ENCODE assay signal across 9 cellular contexts in the genomic region with DNA sequence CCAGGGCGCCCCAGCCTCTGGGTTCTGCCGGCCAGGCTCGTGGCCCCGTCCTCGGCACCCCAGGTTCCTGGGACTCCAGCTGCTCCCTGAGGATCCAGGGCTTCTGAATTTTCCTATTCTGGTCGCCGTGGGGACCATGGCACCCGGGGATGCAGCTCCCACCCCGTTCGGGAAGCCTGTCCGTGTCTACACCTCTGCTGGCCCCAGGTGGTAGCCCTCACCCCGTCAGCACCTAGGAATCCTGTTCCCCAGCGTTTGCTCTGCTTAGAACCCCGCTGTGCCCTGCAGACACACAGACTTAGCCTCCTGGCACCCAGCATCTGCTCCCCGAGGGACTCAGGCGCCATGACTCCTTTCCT. TPM values are rescaled to one million over a fixed set of nuclear protein-coding genes. Genes with fewer than 3 reads are reported as not detected.
DNase-seq lines count a peak whose midpoint lies in the region; ATAC-seq and TF ChIP-seq lines count a peak whose summit lies in the region.
"Had no signal": no experiment of that assay in that cellular context is flagged by ENCODE, and none has a peak within 500 bp of the region (broad histone marks: within the 10 kb centered on the region; RNA-seq: fewer than 3 reads in every experiment).

No MANE protein-coding gene starts in this region.

- H3K4me1 ChIP-seq in hepatocyte (ENCODE audit: insufficient read depth), result peaks cover 11% of the 10 kb centered on the region
- no peaks in the 10 kb centered on the region for H3K4me1 ChIP-seq in foreskin keratinocyte

- H3K9me2 ChIP-seq in hepatocyte (replicated peaks; ENCODE audit: insufficient read depth), result no peaks in the 10 kb centered on the region

- no peaks in the 10 kb centered on the region for H3K9me3 Mint-ChIP-seq in activated CD8-positive, alpha-beta memory T cell treated with anti-CD3 and anti-CD28 coated beads, Interleukin-2, amount 10 ng/mL, durations not matched to agents 7 days and 5 days (ENCODE audit: low read depth)
- H3K9me3 Mint-ChIP-seq in stimulated activated naive CD8-positive, alpha-beta T cell treated with anti-CD3 and anti-CD28 coated beads, Interleukin-15, amount 100 ng/mL, for 72 hours, result no peaks in the 10 kb centered on the region

- no peaks in the 10 kb centered on the region for H4K20me1 ChIP-seq in hepatocyte (ENCODE audit: insufficient read depth, poor library complexity, severe bottlenecking)

- no peak for ATAC-seq in activated CD8-positive, alpha-beta memory T cell treated with anti-CD3 and anti-CD28 coated beads, Interleukin-2, amount 10 ng/mL, durations not matched to agents 7 days and 5 days
- ATAC-seq in T-helper 17 cell (no peak), foreskin keratinocyte (no peak)
- ATAC-seq in stimulated activated naive CD8-positive, alpha-beta T cell treated with anti-CD3 and anti-CD28 coated beads, Interleukin-15, amount 100 ng/mL, for 72 hours, result no peak

- H3K27ac ChIP-seq in hepatocyte, result no peak overlapping the region
- no peak overlapping the region for H3K27ac ChIP-seq in foreskin keratinocyte

- H3K4me3 ChIP-seq in hepatocyte, result no peak overlapping the region

- CTCF ChIA-PET in activated CD8-positive, alpha-beta memory T cell treated with anti-CD3 and anti-CD28 coated beads, Interleukin-2, amount 10 ng/mL, durations not matched to agents 7 days and 5 days (lab: Charles Lee), result interaction anchor here (0.6 to 1.8 kb wide), 5 partner anchors 9 to 78 kb away, joined by 3 to 5 read pairs (median 4); no protein-coding TSS in a partner anchor

- peaks cover 7% of the 10 kb centered on the region for H3K27me3 ChIP-seq in hepatocyte
- H3K27me3 ChIP-seq in foreskin keratinocyte, result no peaks in the 10 kb centered on the region

- H3K4me2 ChIP-seq in hepatocyte, result peak overlapping the region; percentile 93

- 22% methylated on average over 16 of the region's 16 CpGs for WGBS in hepatocyte (ENCODE audit: low lambda C conversion rate, missing lambda C conversion rate)

- H3K4me1 Mint-ChIP-seq in activated CD8-positive, alpha-beta memory T cell treated with anti-CD3 and anti-CD28 coated beads, Interleukin-2, amount 10 ng/mL, durations not matched to agents 7 days and 5 days, result peaks cover 21% of the 10 kb centered on the region
- peaks cover 30% of the 10 kb centered on the region for H3K4me1 Mint-ChIP-seq in T-helper 17 cell
- H3K4me1 Mint-ChIP-seq in stimulated activated naive CD8-positive, alpha-beta T cell treated with anti-CD3 and anti-CD28 coated beads, Interleukin-15, amount 100 ng/mL, for 72 hours, result peaks cover 43% of the 10 kb centered on the region

- H3K9me3 ChIP-seq in T-helper 17 cell (ENCODE audit: control insufficient read depth, low read length, poor library complexity, severe bottlenecking) (no peaks in the 10 kb centered on the region), hepatocyte (ENCODE audit: low read depth) (no peaks in the 10 kb centered on the region)

- TF ChIP-seq CTCF in hepatocyte (IDR thresholded peaks at IDR 0.05; ENCODE audit: poor library complexity), result no peak
- TF ChIP-seq CTCF in foreskin keratinocyte (conservative IDR thresholded peaks at IDR 0.05), result no peak

- no peaks in the 10 kb centered on the region for H3K79me2 ChIP-seq in hepatocyte

- DNase-seq in activated CD8-positive, alpha-beta memory T cell treated with anti-CD3 and anti-CD28 coated beads, Interleukin-2, amount 10 ng/mL, durations not matched to agents 7 days and 5 days, result no peak
- DNase-seq in activated CD8-positive, alpha-beta memory T cell treated with anti-CD3 and anti-CD28 coated beads for 24 hours, result no peak
- DNase-seq in T-helper 17 cell (no peak), hepatocyte (ENCODE audit: low spot score) (no peak), foreskin keratinocyte (no peak), NCI-H2029 (lab: John Stamatoyannopoulos, UW) (no peak)
- DNase-seq in stimulated activated naive CD8-positive, alpha-beta T cell treated with anti-CD3 and anti-CD28 coated beads, Interleukin-15, amount 100 ng/mL, for 72 hours, result no peak
- no peak for DNase-seq in activated CD4-positive, alpha-beta T cell treated with anti-CD3 and anti-CD28 coated beads for 1 hour
- DNase-seq: NCI-H524 treated with DMSO at 0.1 percent for 48 hours had no signal

- H3K36me3 Mint-ChIP-seq in activated CD8-positive, alpha-beta memory T cell treated with anti-CD3 and anti-CD28 coated beads, Interleukin-2, amount 10 ng/mL, durations not matched to agents 7 days and 5 days, result no peaks in the 10 kb centered on the region
- no peaks in the 10 kb centered on the region for H3K36me3 Mint-ChIP-seq in T-helper 17 cell (ENCODE audit: low read depth)

- H3K27me3 Mint-ChIP-seq in activated CD8-positive, alpha-beta memory T cell treated with anti-CD3 and anti-CD28 coated beads, Interleukin-2, amount 10 ng/mL, durations not matched to agents 7 days and 5 days, result peaks cover 23% of the 10 kb centered on the region
- H3K27me3 Mint-ChIP-seq in T-helper 17 cell, result peaks cover 5% of the 10 kb centered on the region
- H3K27me3 Mint-ChIP-seq in stimulated activated naive CD8-positive, alpha-beta T cell treated with anti-CD3 and anti-CD28 coated beads, Interleukin-15, amount 100 ng/mL, for 72 hours, result peaks cover 18% of the 10 kb centered on the region

- H3K36me3 ChIP-seq in hepatocyte (replicated peaks; ENCODE audit: insufficient read depth, low read depth), result no peaks in the 10 kb centered on the region

- H2AFZ ChIP-seq in hepatocyte, result no peak overlapping the region

- H3K27ac Mint-ChIP-seq in activated CD8-positive, alpha-beta memory T cell treated with anti-CD3 and anti-CD28 coated beads, Interleukin-2, amount 10 ng/mL, durations not matched to agents 7 days and 5 days, result no peak overlapping the region
- H3K27ac Mint-ChIP-seq in T-helper 17 cell, result peak overlapping the region; percentile 71
- peak overlapping the region in 1 of 2 donors; percentile 45 for H3K27ac Mint-ChIP-seq in stimulated activated naive CD8-positive, alpha-beta T cell treated with anti-CD3 and anti-CD28 coated beads, Interleukin-15, amount 100 ng/mL, for 72 hours

- peak overlapping the region; percentile 7 for H3K4me3 Mint-ChIP-seq in activated CD8-positive, alpha-beta memory T cell treated with anti-CD3 and anti-CD28 coated beads, Interleukin-2, amount 10 ng/mL, durations not matched to agents 7 days and 5 days
- peak overlapping the region; percentile 92 for H3K4me3 Mint-ChIP-seq in T-helper 17 cell
- H3K4me3 Mint-ChIP-seq in stimulated activated naive CD8-positive, alpha-beta T cell treated with anti-CD3 and anti-CD28 coated beads, Interleukin-15, amount 100 ng/mL, for 72 hours, result peak overlapping the region; percentile 49 to 96

RNA-seq across cellular contexts. Expression of a gene that starts 1.0 kb away (rescaled TPM):
- total RNA-seq in activated CD8-positive, alpha-beta memory T cell treated with anti-CD3 and anti-CD28 coated beads, Interleukin-2, amount 10 ng/mL, durations not matched to agents 7 days and 5 days, result 1 to 10 TPM; 1.7 to 3.6 TPM
- total RNA-seq in T-helper 17 cell (1 to 10 TPM; 2.6 to 3.9 TPM), hepatocyte (4.4 and 11.3 TPM in 2 replicates), foreskin keratinocyte (9.8 and 9.9 TPM in 2 replicates)
- polyA plus RNA-seq in hepatocyte (8.2 and 11.4 TPM in 2 replicates), foreskin keratinocyte (9.4 and 10.3 TPM in 2 replicates)

RNA-seq across cellular contexts. Expression of a gene that starts 1.4 kb away (rescaled TPM):
- 1 to 10 TPM; 1.6 to 1.8 TPM for total RNA-seq in activated CD8-positive, alpha-beta memory T cell treated with anti-CD3 and anti-CD28 coated beads, Interleukin-2, amount 10 ng/mL, durations not matched to agents 7 days and 5 days
- total RNA-seq in T-helper 17 cell, result 1 to 10 TPM; 3.6 to 3.9 TPM
- total RNA-seq in hepatocyte, result 1.9 TPM in 1 of 2 replicates, not detected in the other
- polyA plus RNA-seq in hepatocyte, result 2.6 and 2.7 TPM in 2 replicates
- 0.71 and 1.2 TPM in 2 replicates for total RNA-seq in foreskin keratinocyte
- polyA plus RNA-seq in foreskin keratinocyte, result 2.0 TPM in 2 replicates

RNA-seq across cellular contexts. Expression of a gene that starts 6.1 kb away (rescaled TPM):
- 1 to 10 TPM; 3.3 to 5.7 TPM for total RNA-seq in activated CD8-positive, alpha-beta memory T cell treated with anti-CD3 and anti-CD28 coated beads, Interleukin-2, amount 10 ng/mL, durations not matched to agents 7 days and 5 days
- total RNA-seq in T-helper 17 cell (1 to 10 TPM; 4.7 to 5.2 TPM), hepatocyte (7.1 and 8.7 TPM in 2 replicates), foreskin keratinocyte (2.4 and 3.0 TPM in 2 replicates)
- polyA plus RNA-seq in hepatocyte (18.0 and 20.6 TPM in 2 replicates), foreskin keratinocyte (3.8 and 4.3 TPM in 2 replicates)

RNA-seq across cellular contexts. Expression of a gene that starts 34.9 kb away (rescaled TPM):
- total RNA-seq in activated CD8-positive, alpha-beta memory T cell treated with anti-CD3 and anti-CD28 coated beads, Interleukin-2, amount 10 ng/mL, durations not matched to agents 7 days and 5 days, result not detected
- total RNA-seq in T-helper 17 cell (not detected), hepatocyte (0.44 and 0.50 TPM in 2 replicates), foreskin keratinocyte (not detected in 2 replicates)
- polyA plus RNA-seq in hepatocyte (0.33 and 0.48 TPM in 2 replicates), foreskin keratinocyte (not detected in 2 replicates)

RNA-seq across cellular contexts. Expression of a gene that starts 35.1 kb away (rescaled TPM):
- total RNA-seq in activated CD8-positive, alpha-beta memory T cell treated with anti-CD3 and anti-CD28 coated beads, Interleukin-2, amount 10 ng/mL, durations not matched to agents 7 days and 5 days, result 100 to 1,000 TPM; 222 to 224 TPM
- total RNA-seq in T-helper 17 cell (100 to 1,000 TPM; 352 to 394 TPM), hepatocyte (164 and 190 TPM in 2 replicates), foreskin keratinocyte (138 and 160 TPM in 2 replicates)
- polyA plus RNA-seq in hepatocyte (248 and 294 TPM in 2 replicates), foreskin keratinocyte (183 and 199 TPM in 2 replicates)

Comparison
In these comparisons a context has a peak if more than half of its experiments do, and no peak if none do; other contexts are left out.
1. H3K4me3 Mint-ChIP-seq: peak in every context shown above with its lines; median percentile 92 in T-helper 17 cell; 72 in stimulated activated naive CD8-positive, alpha-beta T cell treated with anti-CD3 and anti-CD28 coated beads, Interleukin-15, amount 100 ng/mL, for 72 hours; 7 in activated CD8-positive, alpha-beta memory T cell treated with anti-CD3 and anti-CD28 coated beads, Interleukin-2, amount 10 ng/mL, durations not matched to agents 7 days and 5 days.